ENCODE assay signal across 1 cellular context in genomic region chr19:52570005-52570861, GRCh38.
A peak's percentile ranks its signal among the peaks of the same experiment; 100 is the strongest.
TF ChIP-seq lines count a peak whose summit lies in the region.

Gene ZNF701, plus strand, starts transcription at chr19:52570287. Its CDS starts 3,861 bp downstream, at chr19:52574148.

TF ChIP-seq in SK-N-SH, 30 proteins besides CTCF, POLR2A, EP300 and RAD21 (continued from another document):
- TF ChIP-seq, protein P1, sequence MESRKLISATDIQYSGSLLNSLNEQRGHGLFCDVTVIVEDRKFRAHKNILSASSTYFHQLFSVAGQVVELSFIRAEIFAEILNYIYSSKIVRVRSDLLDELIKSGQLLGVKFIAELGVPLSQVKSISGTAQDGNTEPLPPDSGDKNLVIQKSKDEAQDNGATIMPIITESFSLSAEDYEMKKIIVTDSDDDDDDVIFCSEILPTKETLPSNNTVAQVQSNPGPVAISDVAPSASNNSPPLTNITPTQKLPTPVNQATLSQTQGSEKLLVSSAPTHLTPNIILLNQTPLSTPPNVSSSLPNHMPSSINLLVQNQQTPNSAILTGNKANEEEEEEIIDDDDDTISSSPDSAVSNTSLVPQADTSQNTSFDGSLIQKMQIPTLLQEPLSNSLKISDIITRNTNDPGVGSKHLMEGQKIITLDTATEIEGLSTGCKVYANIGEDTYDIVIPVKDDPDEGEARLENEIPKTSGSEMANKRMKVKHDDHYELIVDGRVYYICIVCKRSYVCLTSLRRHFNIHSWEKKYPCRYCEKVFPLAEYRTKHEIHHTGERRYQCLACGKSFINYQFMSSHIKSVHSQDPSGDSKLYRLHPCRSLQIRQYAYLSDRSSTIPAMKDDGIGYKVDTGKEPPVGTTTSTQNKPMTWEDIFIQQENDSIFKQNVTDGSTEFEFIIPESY (IDR thresholded peaks at IDR 0.05; ENCODE audit: borderline replicate concordance, low read depth) = peak; percentile 89
- TF ChIP-seq ELF1 (IDR thresholded peaks at IDR 0.05) = peak; percentile 99
- TF ChIP-seq RCOR1 (IDR thresholded peaks at IDR 0.05; ENCODE audit: low read length) = no peak
- no peak for TF ChIP-seq SMC3 (IDR thresholded peaks at IDR 0.05; ENCODE audit: low read depth, low read length)
- TF ChIP-seq, protein P2, sequence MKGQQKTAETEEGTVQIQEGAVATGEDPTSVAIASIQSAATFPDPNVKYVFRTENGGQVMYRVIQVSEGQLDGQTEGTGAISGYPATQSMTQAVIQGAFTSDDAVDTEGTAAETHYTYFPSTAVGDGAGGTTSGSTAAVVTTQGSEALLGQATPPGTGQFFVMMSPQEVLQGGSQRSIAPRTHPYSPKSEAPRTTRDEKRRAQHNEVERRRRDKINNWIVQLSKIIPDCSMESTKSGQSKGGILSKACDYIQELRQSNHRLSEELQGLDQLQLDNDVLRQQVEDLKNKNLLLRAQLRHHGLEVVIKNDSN (IDR thresholded peaks at IDR 0.05; ENCODE audit: borderline replicate concordance, low read depth) = no peak
- TF ChIP-seq RFX5 (IDR thresholded peaks at IDR 0.05; ENCODE audit: low read length) = no peak
- TF ChIP-seq CHD2 (IDR thresholded peaks at IDR 0.05; ENCODE audit: low read length, partially characterized antibody) = no peak
- TF ChIP-seq MEF2A (IDR thresholded peaks at IDR 0.05; ENCODE audit: borderline replicate concordance, low read depth) = no peak
- peak; percentile 74; the same call in 1 of the 2 replicates for TF ChIP-seq TAF1 (IDR thresholded peaks at IDR 0.05; ENCODE audit: borderline replicate concordance, low read depth, low read length)
- no peak for TF ChIP-seq FOSL2 (IDR thresholded peaks at IDR 0.05; ENCODE audit: borderline replicate concordance, low read depth)
- peak; percentile 45; the same call in 1 of the 2 replicates for TF ChIP-seq MAX (IDR thresholded peaks at IDR 0.05; ENCODE audit: low read depth)
- TF ChIP-seq POLR2AphosphoS5 (IDR thresholded peaks at IDR 0.05; ENCODE audit: low read depth, low read length) = peak; percentile 98
- TF ChIP-seq FOXM1 (IDR thresholded peaks at IDR 0.05; ENCODE audit: low read depth) = peak; percentile 48; the same call in 1 of the 2 replicates
- peak; percentile 56 for TF ChIP-seq GABPA (IDR thresholded peaks at IDR 0.05; ENCODE audit: low read depth)
- no peak for TF ChIP-seq RXRA (IDR thresholded peaks at IDR 0.05; ENCODE audit: borderline replicate concordance, low read depth)
- TF ChIP-seq REST (IDR thresholded peaks at IDR 0.05; ENCODE audit: low read depth, low read length) = no peak
- TF ChIP-seq GATA2 (CRISPR knock-in tag; IDR thresholded peaks at IDR 0.05) = no peak
